8 cellular contexts compared by ENCODE assay signal in the genomic region with DNA sequence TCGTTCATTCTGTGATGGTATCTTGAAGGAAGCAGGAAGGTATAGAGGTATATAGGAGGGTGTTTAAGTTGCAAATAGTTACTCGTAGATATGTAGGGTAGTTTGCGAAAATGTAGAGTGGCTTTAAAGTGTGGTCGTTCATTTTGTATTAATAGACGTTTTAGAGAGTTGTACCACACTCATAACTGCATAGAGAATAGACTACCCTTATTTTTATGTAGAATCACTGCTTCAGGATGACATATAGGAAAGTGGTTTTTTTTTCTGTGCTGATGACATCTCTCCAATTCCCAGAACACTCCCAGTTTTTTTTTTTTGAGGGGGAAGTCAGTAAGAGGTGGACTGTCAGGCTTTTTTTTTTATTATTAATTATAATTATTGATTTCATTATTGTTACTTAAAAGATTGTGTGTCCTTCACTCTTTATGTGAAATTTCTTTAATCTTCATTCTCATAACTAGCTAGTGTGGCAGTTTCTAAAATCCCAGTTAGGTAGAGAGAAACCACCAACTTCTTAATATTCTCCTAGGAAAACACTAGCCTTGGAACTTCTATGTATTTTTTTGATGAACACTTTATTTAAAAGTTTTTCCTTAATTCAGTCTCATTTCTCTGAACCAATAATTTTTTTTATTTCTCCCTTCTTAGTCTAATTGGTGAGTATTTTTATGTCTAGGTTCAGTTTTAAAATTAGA. TPM values are rescaled to one million over a fixed set of nuclear protein-coding genes. Genes with fewer than 3 reads are reported as not detected.
DNase-seq lines count a peak whose midpoint lies in the region; ATAC-seq and TF ChIP-seq lines count a peak whose summit lies in the region.

No MANE protein-coding gene starts in this region.

- H2AFZ ChIP-seq in neuronal stem cell (ENCODE audit: low read length): no peak overlapping the region

- H3K4me3 Mint-ChIP-seq in CD4-positive, alpha-beta memory T cell: peak overlapping the region; percentile 96 to 100 (median 98)

- no peak overlapping the region for H3K14ac ChIP-seq in neuronal stem cell (ENCODE audit: low read length)

- H4K91ac ChIP-seq in neuronal stem cell (ENCODE audit: low read depth, low read length, poor library complexity): no peak overlapping the region

- H4K8ac ChIP-seq in neuronal stem cell (ENCODE audit: low read depth, low read length): no peak overlapping the region

- no peak overlapping the region for H2BK15ac ChIP-seq in neuronal stem cell (ENCODE audit: low read length)

- no peaks in the 10 kb centered on the region for H3K36me3 ChIP-seq in CD4-positive, alpha-beta memory T cell (ENCODE audit: insufficient read depth, low read length)
- H3K36me3 ChIP-seq in NT2/D1 (ENCODE audit: insufficient read depth, insufficient read length, low read length) (peaks cover 34% of the 10 kb centered on the region), endocrine pancreas (ENCODE audit: control insufficient read depth, insufficient read depth, low read length) (no peaks in the 10 kb centered on the region), neuronal stem cell (replicated peaks in 1 of 2; ENCODE audit: control insufficient read depth in 2 of 2, insufficient read depth in 2 of 2, low read length in 2 of 2) (peaks cover 0 to 33% of the 10 kb centered on the region in 2 donors)

- H3K79me1 ChIP-seq in neuronal stem cell (ENCODE audit: low read depth, low read length): peaks cover 2% of the 10 kb centered on the region

- H3K4me2 ChIP-seq in neuronal stem cell (ENCODE audit: insufficient read depth, low read length, poor library complexity, severe bottlenecking): peak overlapping the region; percentile 38

- no peak overlapping the region for H3K18ac ChIP-seq in neuronal stem cell (ENCODE audit: low read length)

- no peak overlapping the region for H2BK5ac ChIP-seq in neuronal stem cell (ENCODE audit: low read length)

- 100% methylated on average over 1 of the region's 5 CpGs; no CpG with 5 or more reads in 1 of the 2 donors for WGBS in neuronal stem cell (ENCODE audit: extremely low coverage in 2 of 2, insufficient read length in 2 of 2, insufficient replicate concordance in 1 of 2), 2 donors

- H3K9ac ChIP-seq in NT2/D1 (ENCODE audit: insufficient read length, low read depth) (peak overlapping the region; percentile 93), endocrine pancreas (ENCODE audit: control insufficient read depth, insufficient read depth, low read length) (no peak overlapping the region), neuronal stem cell (ENCODE audit: low read depth, low read length, poor library complexity) (no peak overlapping the region)

- no peaks in the 10 kb centered on the region for H3K27me3 Mint-ChIP-seq in CD4-positive, alpha-beta memory T cell

- POLR2A ChIA-PET in CD4-positive, alpha-beta memory T cell (lab: Charles Lee; ENCODE audit: partially characterized antibody): no interaction called here
- POLR2A ChIA-PET in RWPE1 (lab: Yijun Ruan, JAX; ENCODE audit: low non-redundant PET): no interaction called here

- no peak overlapping the region for H3K23ac ChIP-seq in neuronal stem cell (ENCODE audit: low read depth, low read length, poor library complexity)

- H3K4me1 ChIP-seq in CD4-positive, alpha-beta memory T cell (ENCODE audit: insufficient read depth, low read length): peaks cover 79% of the 10 kb centered on the region
- H3K4me1 ChIP-seq in NT2/D1 (ENCODE audit: insufficient read depth, insufficient read length) (peaks cover 3% of the 10 kb centered on the region), endocrine pancreas (ENCODE audit: control insufficient read depth, insufficient read depth, low read length) (peaks cover 19% of the 10 kb centered on the region), neuronal stem cell (ENCODE audit: control insufficient read depth in 2 of 2, insufficient read depth in 1 of 2, low read depth in 1 of 2, low read length in 2 of 2) (peaks cover 2 to 15% of the 10 kb centered on the region in 2 donors)

- peaks cover 20 to 50% of the 10 kb centered on the region in 2 donors for H3K36me3 Mint-ChIP-seq in CD4-positive, alpha-beta memory T cell

- no peak overlapping the region for H3K4ac ChIP-seq in neuronal stem cell (ENCODE audit: low read length)

- H2BK12ac ChIP-seq in neuronal stem cell (ENCODE audit: low read length): no peak overlapping the region

- no peak for TF ChIP-seq CTCF in RWPE1 (conservative IDR thresholded peaks at IDR 0.05; ENCODE audit: low read depth)

- intact Hi-C loops in CD4-positive, alpha-beta memory T cell (cut with micrococcal nuclease): loop anchor here (2.0 to 5.0 kb wide), 4 partner anchors 19 to 1837 kb away; a partner anchor contains a TSS

- CTCF ChIA-PET in CD4-positive, alpha-beta memory T cell (lab: Charles Lee; ENCODE audit: partially characterized antibody): no interaction called here
- CTCF ChIA-PET in RWPE1 (lab: Yijun Ruan, JAX): interaction anchor here (0.7 kb wide), 1 partner anchor 86 kb away, joined by 4 read pairs; no protein-coding TSS in a partner anchor

- H2AK5ac ChIP-seq in neuronal stem cell (ENCODE audit: low read depth, low read length): no peak overlapping the region

- peak overlapping the region; percentile 89 to 100 (median 98) for H3K27ac Mint-ChIP-seq in CD4-positive, alpha-beta memory T cell

- peaks cover 73 to 92% (median 79%) of the 10 kb centered on the region in 4 donors for H3K4me1 Mint-ChIP-seq in CD4-positive, alpha-beta memory T cell

- ATAC-seq in HG02763 (IDR thresholded peaks at IDR 0.05; ENCODE audit: unreplicated experiment) (no peak), GM18870 (IDR thresholded peaks at IDR 0.05; ENCODE audit: unreplicated experiment) (no peak)

- no peak for DNase-seq in CD4-positive, alpha-beta memory T cell
- DNase-seq in NT2/D1 (ENCODE audit: low read depth, low spot score) (no peak), neuronal stem cell (ENCODE audit: low spot score) (no peak), RWPE1 (ENCODE audit: low spot score) (no peak), NCI-H2081 treated with DMSO at 0.1 percent for 48 hours (lab: John Stamatoyannopoulos, UW) (no peak)

- no peak overlapping the region for H2BK120ac ChIP-seq in neuronal stem cell (ENCODE audit: low read depth, low read length)

- no peaks in the 10 kb centered on the region for H3K27me3 ChIP-seq in CD4-positive, alpha-beta memory T cell (ENCODE audit: insufficient read depth, low read length)
- no peaks in the 10 kb centered on the region for H3K27me3 ChIP-seq in NT2/D1 (ENCODE audit: insufficient read depth, insufficient read length)
- H3K27me3 ChIP-seq in endocrine pancreas (ENCODE audit: control insufficient read depth, insufficient read depth, low read length): no peaks in the 10 kb centered on the region
- no peaks in the 10 kb centered on the region for H3K27me3 ChIP-seq in neuronal stem cell (ENCODE audit: control insufficient read depth in 3 of 3, insufficient read depth in 3 of 3, low read depth in 1 of 3, low read length in 3 of 3)

- H3K4me3 ChIP-seq in CD4-positive, alpha-beta memory T cell (ENCODE audit: low read length in 2 of 2): peak overlapping the region; percentile 80 to 93
- H3K4me3 ChIP-seq in NT2/D1 (ENCODE audit: insufficient read length, low read depth): peak overlapping the region; percentile 85
- peak overlapping the region; percentile 93 for H3K4me3 ChIP-seq in endocrine pancreas (ENCODE audit: control insufficient read depth, insufficient read depth, low read length)
- H3K4me3 ChIP-seq in neuronal stem cell (ENCODE audit: low read length in 2 of 2): peak overlapping the region; percentile 92 to 95

- peak overlapping the region; percentile 93 for H3K27ac ChIP-seq in CD4-positive, alpha-beta memory T cell (ENCODE audit: low read depth, low read length)
- H3K27ac ChIP-seq in neuronal stem cell (replicated peaks; ENCODE audit: low read length) (no peak overlapping the region), RWPE1 (no peak overlapping the region)

- H3K9me3 Mint-ChIP-seq in CD4-positive, alpha-beta memory T cell: no peaks in the 10 kb centered on the region

- no peaks in the 10 kb centered on the region for H3K9me3 ChIP-seq in CD4-positive, alpha-beta memory T cell (ENCODE audit: control insufficient read depth in 1 of 2, low read length in 2 of 2)
- H3K9me3 ChIP-seq in NT2/D1 (ENCODE audit: insufficient read depth, low read length) (no peaks in the 10 kb centered on the region), endocrine pancreas (ENCODE audit: control insufficient read depth, low read length) (no peaks in the 10 kb centered on the region), neuronal stem cell (replicated peaks in 1 of 2; ENCODE audit: control insufficient read depth in 2 of 2, insufficient read depth in 1 of 2, low read depth in 1 of 2, low read length in 2 of 2) (no peaks in the 10 kb centered on the region)

RNA-seq across cellular contexts. Expression of a gene that starts 1.5 kb away (rescaled TPM):
- total RNA-seq in CD4-positive, alpha-beta memory T cell: 100 to 1,000 TPM; 247 to 251 TPM
- polyA plus RNA-seq in CD4-positive, alpha-beta memory T cell: 100 to 1,000 TPM; 541 to 567 TPM
- polyA plus RNA-seq in neuronal stem cell (2013, experiment 1 of 2): 92.5 TPM
- polyA plus RNA-seq in neuronal stem cell (2013, experiment 2 of 2): 89.5 TPM
